In the genomic region with DNA sequence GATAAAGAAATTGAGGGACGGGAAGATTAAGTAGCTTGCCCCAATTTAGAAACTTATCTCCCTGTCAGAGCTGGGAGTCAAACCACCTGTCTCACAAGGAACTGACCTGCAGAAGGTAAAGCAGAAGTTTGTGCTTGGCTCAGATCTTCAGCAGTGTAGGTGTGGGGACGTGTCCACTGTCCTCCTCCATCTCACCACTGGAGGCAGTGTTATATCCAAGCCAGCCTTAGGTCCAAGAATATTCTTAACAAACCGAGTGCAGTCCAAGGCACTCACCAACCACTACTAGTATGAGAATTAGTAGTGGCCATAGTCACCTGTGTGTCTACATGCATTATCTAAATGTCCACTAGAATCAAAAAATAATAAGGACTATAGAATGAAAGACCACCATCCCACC, we compare ENCODE assay signal across 21 cellular contexts.
A peak's percentile ranks its signal among the peaks of the same experiment; 100 is the strongest.
DNase-seq lines count a peak whose midpoint lies in the region; ATAC-seq and TF ChIP-seq lines count a peak whose summit lies in the region.
"Had no signal": no experiment of that assay in that cellular context is flagged by ENCODE, and none has a peak within 500 bp of the region (broad histone marks: within the 10 kb centered on the region; RNA-seq: fewer than 3 reads in every experiment).

No MANE protein-coding gene starts in this region.

- H3K27ac Mint-ChIP-seq in type B pancreatic cell (no peak overlapping the region), T-helper 17 cell (no peak overlapping the region)
- H3K27ac Mint-ChIP-seq: dendritic cell treated with granulocyte-macrophage colony-stimulating factor and Interleukin-4, amounts not matched to agents 40 ng/mL and 50 ng/mL, for 4 days; stimulated activated naive CD8-positive, alpha-beta T cell treated with anti-CD3 and anti-CD28 coated beads, Interleukin-15, Interleukin-2, amounts not matched to agents 100 ng/mL and 50 ng/mL, for 24 hours; T-helper 1 cell treated with Interleukin-12 subunit alpha and Interleukin-12 subunit beta and Interleukin-4 antibody, amounts not matched to agents 30 μg/mL and 1 μg/mL, for 36 hours had no signal

- H3K36me3 ChIP-seq in RWPE2 (ENCODE audit: low read depth) (no peaks in the 10 kb centered on the region), brain microvascular endothelial cell (replicated peaks) (no peaks in the 10 kb centered on the region)
- H3K36me3 ChIP-seq: lower lobe of right lung, tibial nerve had no signal

- no peak overlapping the region for H3K4me3 ChIP-seq in RWPE2 (ENCODE audit: severe bottlenecking)
- no peak overlapping the region for H3K4me3 ChIP-seq in brain microvascular endothelial cell (ENCODE audit: low read depth, low read length)
- H3K4me3 ChIP-seq: lower lobe of right lung, tibial nerve had no signal

- H3K27me3 Mint-ChIP-seq in type B pancreatic cell (peaks cover 36% of the 10 kb centered on the region), T-helper 17 cell (no peaks in the 10 kb centered on the region)
- H3K27me3 Mint-ChIP-seq: dendritic cell treated with granulocyte-macrophage colony-stimulating factor and Interleukin-4, amounts not matched to agents 40 ng/mL and 50 ng/mL, for 4 days; stimulated activated naive CD8-positive, alpha-beta T cell treated with anti-CD3 and anti-CD28 coated beads, Interleukin-15, Interleukin-2, amounts not matched to agents 100 ng/mL and 50 ng/mL, for 24 hours had no signal

- H3K9me3 Mint-ChIP-seq in type B pancreatic cell: no peaks in the 10 kb centered on the region

- ATAC-seq in RWPE2 (ENCODE audit: low read depth) (0 out of 3 replicates have a peak, but pooled peaks have one; percentile 41), T-helper 17 cell (no peak), GM19351 (IDR thresholded peaks at IDR 0.05; ENCODE audit: unreplicated experiment) (no peak)
- ATAC-seq: lower lobe of right lung had no signal

- DNase-seq in DMS53 (lab: John Stamatoyannopoulos, UW): peak; percentile 27
- no peak for DNase-seq in DMS53 treated with DMSO at 0.1 percent for 48 hours (lab: John Stamatoyannopoulos, UW; ENCODE audit: unreplicated experiment)
- DNase-seq in RWPE2 (ENCODE audit: low spot score): no peak
- no peak for DNase-seq in type B pancreatic cell (ENCODE audit: extremely low spot score, unreplicated experiment)
- DNase-seq in brain microvascular endothelial cell: no peak
- DNase-seq in T-helper 17 cell: no peak
- DNase-seq: activated CD4-positive, alpha-beta T cell treated with anti-CD3 and anti-CD28 coated beads, Interleukin-2, amount 50 U/mL, for 48 hours; activated gamma-delta T cell; foreskin fibroblast; GF-D8; hippocampal formation; lower lobe of right lung; NCI-H2107; NCI-H510A; stimulated activated CD4-positive, alpha-beta T cell treated with anti-CD3 and anti-CD28 coated beads, Interleukin-4, amount 100 ng/mL, for 24 hours had no signal

- H3K27me3 ChIP-seq in RWPE2 (ENCODE audit: insufficient read depth, poor library complexity, severe bottlenecking) (no peaks in the 10 kb centered on the region), brain microvascular endothelial cell (replicated peaks) (no peaks in the 10 kb centered on the region)
- H3K27me3 ChIP-seq: tibial nerve had no signal

- H3K4me3 Mint-ChIP-seq in type B pancreatic cell (no peak overlapping the region), T-helper 17 cell (no peak overlapping the region)
- H3K4me3 Mint-ChIP-seq: dendritic cell treated with granulocyte-macrophage colony-stimulating factor and Interleukin-4, amounts not matched to agents 40 ng/mL and 50 ng/mL, for 4 days; stimulated activated naive CD8-positive, alpha-beta T cell treated with anti-CD3 and anti-CD28 coated beads, Interleukin-15, Interleukin-2, amounts not matched to agents 100 ng/mL and 50 ng/mL, for 24 hours; T-helper 1 cell treated with Interleukin-12 subunit alpha and Interleukin-12 subunit beta and Interleukin-4 antibody, amounts not matched to agents 30 μg/mL and 1 μg/mL, for 36 hours had no signal

- H3K9me3 ChIP-seq in RWPE2 (ENCODE audit: severe bottlenecking): no peaks in the 10 kb centered on the region
- H3K9me3 ChIP-seq in T-helper 17 cell (ENCODE audit: control insufficient read depth, low read length, poor library complexity, severe bottlenecking): no peaks in the 10 kb centered on the region
- H3K9me3 ChIP-seq: lower lobe of right lung had no signal

- H3K4me1 Mint-ChIP-seq in type B pancreatic cell (ENCODE audit: unreplicated experiment) (peaks cover 28% of the 10 kb centered on the region), T-helper 17 cell (no peaks in the 10 kb centered on the region)

- in situ Hi-C loops in brain microvascular endothelial cell (cut with HindIII; ENCODE audit: low pct_ligation_motif_present, low sequenced_read_pairs): no loop called here

- H3K4me1 ChIP-seq in RWPE2 (ENCODE audit: insufficient read depth, poor library complexity, severe bottlenecking): no peaks in the 10 kb centered on the region
- H3K4me1 ChIP-seq: lower lobe of right lung, tibial nerve had no signal

- H3K27ac ChIP-seq in RWPE2 (ENCODE audit: poor library complexity, severe bottlenecking): no peak overlapping the region
- H3K27ac ChIP-seq in brain microvascular endothelial cell: no peak overlapping the region
- H3K27ac ChIP-seq: lower lobe of right lung, tibial nerve had no signal

- H3K36me3 Mint-ChIP-seq in type B pancreatic cell (no peaks in the 10 kb centered on the region), T-helper 17 cell (ENCODE audit: low read depth) (no peaks in the 10 kb centered on the region)

- TF ChIP-seq CTCF in LNCAP (IDR thresholded peaks at IDR 0.05) (peak; percentile 31; the same call in 1 of the 2 replicates), RWPE2 (IDR thresholded peaks at IDR 0.05; ENCODE audit: poor library complexity, severe bottlenecking) (peak; percentile 32), type B pancreatic cell (conservative IDR thresholded peaks at IDR 0.05) (peak; percentile 49), brain microvascular endothelial cell (IDR thresholded peaks at IDR 0.05; ENCODE audit: low read depth, low read length, missing control alignments) (no peak)
